In genomic region chr18:23207994-23208393, GRCh38 we compare ENCODE assay signal across 14 cellular contexts.
DNase-seq lines count a peak whose midpoint lies in the region; ATAC-seq and TF ChIP-seq lines count a peak whose summit lies in the region.
"Had no signal": no experiment of that assay in that cellular context is flagged by ENCODE, and none has a peak within 500 bp of the region (broad histone marks: within the 10 kb centered on the region; RNA-seq: fewer than 3 reads in every experiment).

No MANE protein-coding gene starts in this region.

- peaks cover 18% of the 10 kb centered on the region for H3K36me3 Mint-ChIP-seq in activated CD8-positive, alpha-beta T cell treated with anti-CD3 and anti-CD28 coated beads for 36 hours (ENCODE audit: low read depth)
- peaks cover 21% of the 10 kb centered on the region for H3K36me3 Mint-ChIP-seq in activated CD8-positive, alpha-beta T cell treated with anti-CD3 and anti-CD28 coated beads, Interleukin-2, amount 10 ng/mL, durations not matched to agents 7 days and 5 days (ENCODE audit: low read depth)

- no peak overlapping the region for H3K4me3 Mint-ChIP-seq in activated CD8-positive, alpha-beta T cell treated with anti-CD3 and anti-CD28 coated beads for 36 hours
- H3K4me3 Mint-ChIP-seq in activated CD8-positive, alpha-beta T cell treated with anti-CD3 and anti-CD28 coated beads, Interleukin-2, amount 10 ng/mL, durations not matched to agents 7 days and 5 days: no peak overlapping the region
- H3K4me3 Mint-ChIP-seq: GM23338 had no signal

- intact Hi-C loops in activated CD8-positive, alpha-beta T cell treated with anti-CD3 and anti-CD28 coated beads for 36 hours (cut with micrococcal nuclease): no loop called here

- CTCF ChIA-PET in activated CD8-positive, alpha-beta T cell treated with anti-CD3 and anti-CD28 coated beads for 36 hours (lab: Charles Lee): interaction anchor here (0.6 to 2.9 kb wide), 7 partner anchors 8 to 76 kb away, joined by 3 to 8 read pairs (median 3); no protein-coding TSS in a partner anchor
- CTCF ChIA-PET in activated CD8-positive, alpha-beta T cell treated with anti-CD3 and anti-CD28 coated beads, Interleukin-2, amount 10 ng/mL, durations not matched to agents 7 days and 5 days (lab: Charles Lee): interaction anchor here (0.6 to 1.5 kb wide), 7 partner anchors 9 to 150 kb away, joined by 3 to 5 read pairs (median 4); no protein-coding TSS in a partner anchor
- CTCF ChIA-PET in HEK293T (lab: Yijun Ruan, JAX): interaction anchor here (0.6 to 1.4 kb wide), 20 partner anchors 8 to 308 kb away, joined by 3 to 17 read pairs (median 3); no protein-coding TSS in a partner anchor

- no peak for DNase-seq in activated CD8-positive, alpha-beta T cell treated with anti-CD3 and anti-CD28 coated beads for 36 hours
- no peak for DNase-seq in activated CD8-positive, alpha-beta T cell treated with anti-CD3 and anti-CD28 coated beads, Interleukin-2, amount 10 ng/mL, durations not matched to agents 7 days and 5 days
- DNase-seq in anterior cingulate cortex (lab: John Stamatoyannopoulos, UW) (peak in 34 of 58 donors; percentile 5 to 96 (median 46)), midbrain (lab: John Stamatoyannopoulos, UW) (peak; percentile 53), substantia nigra (lab: John Stamatoyannopoulos, UW) (peak in 25 of 49 donors; percentile 7 to 79 (median 37)), NAMALWA (ENCODE audit: low spot score) (no peak), HEK293T (ENCODE audit: extremely low spot score) (no peak), NCI-H526 treated with DMSO at 0.1 percent for 48 hours (lab: John Stamatoyannopoulos, UW) (no peak)
- DNase-seq: DND-41, GDM1, NCI-H1436, NCI-H2081, NCI-H510A treated with DMSO at 0.1 percent for 48 hours had no signal

- peaks cover 44% of the 10 kb centered on the region for H3K4me1 Mint-ChIP-seq in activated CD8-positive, alpha-beta T cell treated with anti-CD3 and anti-CD28 coated beads for 36 hours (ENCODE audit: low read depth)
- peaks cover 6% of the 10 kb centered on the region for H3K4me1 Mint-ChIP-seq in activated CD8-positive, alpha-beta T cell treated with anti-CD3 and anti-CD28 coated beads, Interleukin-2, amount 10 ng/mL, durations not matched to agents 7 days and 5 days (ENCODE audit: low read depth)

- no peak for ATAC-seq in activated CD8-positive, alpha-beta T cell treated with anti-CD3 and anti-CD28 coated beads for 36 hours
- ATAC-seq in activated CD8-positive, alpha-beta T cell treated with anti-CD3 and anti-CD28 coated beads, Interleukin-2, amount 10 ng/mL, durations not matched to agents 7 days and 5 days: no peak

- H3K27ac ChIP-seq in substantia nigra (ENCODE audit: low read depth, low read length, poor library complexity, severe bottlenecking): no peak overlapping the region

- no peak for TF ChIP-seq CTCF in activated CD8-positive, alpha-beta T cell treated with anti-CD3 and anti-CD28 coated beads for 36 hours (IDR thresholded peaks at IDR 0.05)

- peaks cover 18% of the 10 kb centered on the region for H3K9me3 Mint-ChIP-seq in activated CD8-positive, alpha-beta T cell treated with anti-CD3 and anti-CD28 coated beads for 36 hours
- H3K9me3 Mint-ChIP-seq in activated CD8-positive, alpha-beta T cell treated with anti-CD3 and anti-CD28 coated beads, Interleukin-2, amount 10 ng/mL, durations not matched to agents 7 days and 5 days (ENCODE audit: insufficient read depth): peaks cover 11% of the 10 kb centered on the region
- H3K9me3 Mint-ChIP-seq: GM23338 had no signal

- POLR2A ChIA-PET in activated CD8-positive, alpha-beta T cell treated with anti-CD3 and anti-CD28 coated beads for 36 hours (lab: Charles Lee): interaction anchor here (1.3 kb wide), 1 partner anchor 12 kb away, joined by 4 read pairs; no protein-coding TSS in a partner anchor
- POLR2A ChIA-PET in activated CD8-positive, alpha-beta T cell treated with anti-CD3 and anti-CD28 coated beads, Interleukin-2, amount 10 ng/mL, durations not matched to agents 7 days and 5 days (lab: Charles Lee): no interaction called here
- POLR2A ChIA-PET in HEK293T (lab: Yijun Ruan, JAX): no interaction called here

- peaks cover 4% of the 10 kb centered on the region for H3K27me3 Mint-ChIP-seq in activated CD8-positive, alpha-beta T cell treated with anti-CD3 and anti-CD28 coated beads for 36 hours
- peaks cover 2% of the 10 kb centered on the region for H3K27me3 Mint-ChIP-seq in activated CD8-positive, alpha-beta T cell treated with anti-CD3 and anti-CD28 coated beads, Interleukin-2, amount 10 ng/mL, durations not matched to agents 7 days and 5 days (ENCODE audit: low read depth)

- H3K27ac Mint-ChIP-seq in activated CD8-positive, alpha-beta T cell treated with anti-CD3 and anti-CD28 coated beads for 36 hours: peak overlapping the region; percentile 60
- no peak overlapping the region for H3K27ac Mint-ChIP-seq in activated CD8-positive, alpha-beta T cell treated with anti-CD3 and anti-CD28 coated beads, Interleukin-2, amount 10 ng/mL, durations not matched to agents 7 days and 5 days

TF ChIP-seq in HEK293T, 16 proteins besides CTCF, POLR2A, EP300 and RAD21:
- TF ChIP-seq FOXA1 (IDR thresholded peaks at IDR 0.05): no peak
- no peak for TF ChIP-seq TARDBP (IDR thresholded peaks at IDR 0.05)
- TF ChIP-seq FOXK2 (IDR thresholded peaks at IDR 0.05): no peak
- TF ChIP-seq ARNT (IDR thresholded peaks at IDR 0.05): no peak
- TF ChIP-seq HDGF (IDR thresholded peaks at IDR 0.05; ENCODE audit: borderline replicate concordance): no peak
- TF ChIP-seq, protein P1, sequence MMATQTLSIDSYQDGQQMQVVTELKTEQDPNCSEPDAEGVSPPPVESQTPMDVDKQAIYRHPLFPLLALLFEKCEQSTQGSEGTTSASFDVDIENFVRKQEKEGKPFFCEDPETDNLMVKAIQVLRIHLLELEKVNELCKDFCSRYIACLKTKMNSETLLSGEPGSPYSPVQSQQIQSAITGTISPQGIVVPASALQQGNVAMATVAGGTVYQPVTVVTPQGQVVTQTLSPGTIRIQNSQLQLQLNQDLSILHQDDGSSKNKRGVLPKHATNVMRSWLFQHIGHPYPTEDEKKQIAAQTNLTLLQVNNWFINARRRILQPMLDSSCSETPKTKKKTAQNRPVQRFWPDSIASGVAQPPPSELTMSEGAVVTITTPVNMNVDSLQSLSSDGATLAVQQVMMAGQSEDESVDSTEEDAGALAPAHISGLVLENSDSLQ (IDR thresholded peaks at IDR 0.05): no peak
- no peak for TF ChIP-seq ZNF384 (IDR thresholded peaks at IDR 0.05)
- TF ChIP-seq BHLHE40 (IDR thresholded peaks at IDR 0.05; ENCODE audit: borderline replicate concordance): no peak
- TF ChIP-seq SP1 (IDR thresholded peaks at IDR 0.05): no peak

Comparison
In these comparisons a context has a peak if more than half of its experiments do, and no peak if none do; other contexts are left out.
1. DNase-seq: peak in anterior cingulate cortex (34 of 58), midbrain (single experiment) and substantia nigra (25 of 49); none in activated CD8-positive, alpha-beta T cell treated with anti-CD3 and anti-CD28 coated beads for 36 hours (single experiment), activated CD8-positive, alpha-beta T cell treated with anti-CD3 and anti-CD28 coated beads, Interleukin-2, amount 10 ng/mL, durations not matched to agents 7 days and 5 days (single experiment), NAMALWA (single experiment), HEK293T (single experiment) and NCI-H526 treated with DMSO at 0.1 percent for 48 hours (single experiment).